Comparison of ENCODE assay signal across 12 cellular contexts in genomic region chr13:106151056-106151699, GRCh38.
DNase-seq lines count a peak whose midpoint lies in the region; FAIRE-seq and TF ChIP-seq lines count a peak whose summit lies in the region.
"Had no signal": no experiment of that assay in that cellular context is flagged by ENCODE, and none has a peak within 500 bp of the region (broad histone marks: within the 10 kb centered on the region; RNA-seq: fewer than 3 reads in every experiment).

No MANE protein-coding gene starts in this region.

- H3K36me3 ChIP-seq in brain microvascular endothelial cell (replicated peaks) (no peaks in the 10 kb centered on the region), sigmoid colon (no peaks in the 10 kb centered on the region), Karpas-422 (ENCODE audit: insufficient read depth, low read length) (no peaks in the 10 kb centered on the region)

- H3K9me2 ChIP-seq in Karpas-422 (replicated peaks; ENCODE audit: insufficient read depth, low read length): no peaks in the 10 kb centered on the region

- TF ChIP-seq EP300 in sigmoid colon (IDR thresholded peaks at IDR 0.05): no peak

- in situ Hi-C loops in brain microvascular endothelial cell (cut with HindIII; ENCODE audit: low pct_ligation_motif_present, low sequenced_read_pairs): no loop called here

- H3K9ac ChIP-seq in Karpas-422 (ENCODE audit: low read length): no peak overlapping the region

- FAIRE-seq in GM12892 (lab: Jason Lieb, UNC): no peak

- H3K4me1 ChIP-seq in sigmoid colon (peaks cover 0 to 18% (median 6%) of the 10 kb centered on the region in 4 donors), Karpas-422 (ENCODE audit: low read length) (no peaks in the 10 kb centered on the region)

- peak; percentile 20 for DNase-seq in 8988T
- DNase-seq in HS-27A (ENCODE audit: low read depth): peak; percentile 90
- peak; percentile 92 for DNase-seq in brain microvascular endothelial cell
- peak; percentile 64 for DNase-seq in kidney glomerular epithelial cell (lab: John Stamatoyannopoulos, UW)
- no peak for DNase-seq in sigmoid colon
- no peak for DNase-seq in NCI-H2196 treated with DMSO at 0.1 percent for 48 hours (lab: John Stamatoyannopoulos, UW; ENCODE audit: unreplicated experiment)
- no peak for DNase-seq in Karpas-422
- no peak for DNase-seq in GM12892 (ENCODE audit: insufficient read length)
- DNase-seq: effector memory CD8-positive, alpha-beta T cell; MV-4-11; naive thymus-derived CD8-positive, alpha-beta T cell; RPMI8226 had no signal

- TF ChIP-seq CTCF in brain microvascular endothelial cell (IDR thresholded peaks at IDR 0.05; ENCODE audit: low read depth, low read length, missing control alignments) (no peak), sigmoid colon (IDR thresholded peaks at IDR 0.05) (no peak)

- no peaks in the 10 kb centered on the region for H4K20me1 ChIP-seq in Karpas-422 (ENCODE audit: insufficient read depth, low read depth, low read length)

- no peaks in the 10 kb centered on the region for H3K79me2 ChIP-seq in Karpas-422 (ENCODE audit: low read length)

- intact Hi-C loops in sigmoid colon (cut with DNase I): no loop called here

- H3K9me3 ChIP-seq in sigmoid colon: no peaks in the 10 kb centered on the region
- peaks cover 7% of the 10 kb centered on the region for H3K9me3 ChIP-seq in Karpas-422 (ENCODE audit: low read length)

- no peak overlapping the region for H2AFZ ChIP-seq in Karpas-422 (ENCODE audit: low read length)

- no peaks in the 10 kb centered on the region for H3K27me3 ChIP-seq in brain microvascular endothelial cell (replicated peaks)
- H3K27me3 ChIP-seq in sigmoid colon: no peaks in the 10 kb centered on the region
- H3K27me3 ChIP-seq in Karpas-422 (ENCODE audit: low read length): no peaks in the 10 kb centered on the region

- WGBS in sigmoid colon, 2 donors: 57 to 70% methylated on average over 3 of the region's 3 CpGs

- peak overlapping the region; percentile 83 for H3K27ac ChIP-seq in brain microvascular endothelial cell
- H3K27ac ChIP-seq in sigmoid colon: no peak overlapping the region
- H3K27ac ChIP-seq in Karpas-422 (ENCODE audit: low read length): no peak overlapping the region

- H3K4me3 ChIP-seq in brain microvascular endothelial cell (ENCODE audit: low read depth, low read length): no peak overlapping the region
- H3K4me3 ChIP-seq in sigmoid colon: no peak overlapping the region
- H3K4me3 ChIP-seq in Karpas-422 (ENCODE audit: low read length): no peak overlapping the region

- TF ChIP-seq POLR2A in sigmoid colon (IDR thresholded peaks at IDR 0.05) (no peak), GM12892 (IDR thresholded peaks at IDR 0.05; ENCODE audit: low read depth, low read length) (no peak)

- no peak overlapping the region for H3K4me2 ChIP-seq in Karpas-422 (ENCODE audit: low read depth, low read length, poor library complexity, severe bottlenecking)

Comparison
In these comparisons a context has a peak if more than half of its experiments do, and no peak if none do; other contexts are left out.
1. DNase-seq: peak in 8988T (single experiment), HS-27A (single experiment), brain microvascular endothelial cell (single experiment) and kidney glomerular epithelial cell (single experiment); none in sigmoid colon (single experiment), NCI-H2196 treated with DMSO at 0.1 percent for 48 hours (single experiment), Karpas-422 (single experiment) and GM12892 (single experiment).